In genomic region chr13:42266464-42266863, GRCh38 we compare ENCODE assay signal across 1 cellular context.
TF ChIP-seq lines count a peak whose summit lies in the region.

No MANE protein-coding gene starts in this region.

TF ChIP-seq in SK-N-SH, 30 proteins besides CTCF, POLR2A, EP300 and RAD21 (continued from another document):
- TF ChIP-seq, protein P1, sequence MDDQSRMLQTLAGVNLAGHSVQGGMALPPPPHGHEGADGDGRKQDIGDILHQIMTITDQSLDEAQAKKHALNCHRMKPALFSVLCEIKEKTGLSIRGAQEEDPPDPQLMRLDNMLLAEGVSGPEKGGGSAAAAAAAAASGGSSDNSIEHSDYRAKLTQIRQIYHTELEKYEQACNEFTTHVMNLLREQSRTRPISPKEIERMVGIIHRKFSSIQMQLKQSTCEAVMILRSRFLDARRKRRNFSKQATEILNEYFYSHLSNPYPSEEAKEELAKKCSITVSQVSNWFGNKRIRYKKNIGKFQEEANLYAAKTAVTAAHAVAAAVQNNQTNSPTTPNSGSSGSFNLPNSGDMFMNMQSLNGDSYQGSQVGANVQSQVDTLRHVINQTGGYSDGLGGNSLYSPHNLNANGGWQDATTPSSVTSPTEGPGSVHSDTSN (IDR thresholded peaks at IDR 0.05) = peak; percentile 35; the same call in 1 of the 2 replicates
- no peak for TF ChIP-seq FOXM1 (IDR thresholded peaks at IDR 0.05; ENCODE audit: low read depth)
- TF ChIP-seq GATA2 (CRISPR knock-in tag; IDR thresholded peaks at IDR 0.05) = no peak
- 0 out of 2 replicates have a peak, but pooled peaks have one; percentile 18 for TF ChIP-seq NFIC (IDR thresholded peaks at IDR 0.05; ENCODE audit: borderline replicate concordance)
- TF ChIP-seq EZH2phosphoT487 (IDR thresholded peaks at IDR 0.05; ENCODE audit: borderline replicate concordance, low read depth) = no peak
- TF ChIP-seq TCF12 (IDR thresholded peaks at IDR 0.05) = 0 out of 2 replicates have a peak, but pooled peaks have one; percentile 7
- no peak for TF ChIP-seq TEAD4 (IDR thresholded peaks at IDR 0.05; ENCODE audit: borderline replicate concordance, insufficient read depth)
- TF ChIP-seq FOXJ3 (CRISPR knock-in tag; IDR thresholded peaks at IDR 0.05) = no peak
- no peak for TF ChIP-seq RXRA (IDR thresholded peaks at IDR 0.05; ENCODE audit: borderline replicate concordance, low read depth)
- no peak for TF ChIP-seq RCOR1 (IDR thresholded peaks at IDR 0.05; ENCODE audit: low read length)
- TF ChIP-seq CHD2 (IDR thresholded peaks at IDR 0.05; ENCODE audit: low read length, partially characterized antibody) = no peak
- no peak for TF ChIP-seq SIN3A (IDR thresholded peaks at IDR 0.05; ENCODE audit: borderline replicate concordance, low read depth, low read length)
- TF ChIP-seq, protein P2, sequence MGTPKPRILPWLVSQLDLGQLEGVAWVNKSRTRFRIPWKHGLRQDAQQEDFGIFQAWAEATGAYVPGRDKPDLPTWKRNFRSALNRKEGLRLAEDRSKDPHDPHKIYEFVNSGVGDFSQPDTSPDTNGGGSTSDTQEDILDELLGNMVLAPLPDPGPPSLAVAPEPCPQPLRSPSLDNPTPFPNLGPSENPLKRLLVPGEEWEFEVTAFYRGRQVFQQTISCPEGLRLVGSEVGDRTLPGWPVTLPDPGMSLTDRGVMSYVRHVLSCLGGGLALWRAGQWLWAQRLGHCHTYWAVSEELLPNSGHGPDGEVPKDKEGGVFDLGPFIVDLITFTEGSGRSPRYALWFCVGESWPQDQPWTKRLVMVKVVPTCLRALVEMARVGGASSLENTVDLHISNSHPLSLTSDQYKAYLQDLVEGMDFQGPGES (IDR thresholded peaks at IDR 0.05; ENCODE audit: low read depth, low read length) = no peak
- 0 out of 2 replicates have a peak, but pooled peaks have one; percentile 12 for TF ChIP-seq ELF1 (IDR thresholded peaks at IDR 0.05)
- no peak for TF ChIP-seq FOSL2 (IDR thresholded peaks at IDR 0.05; ENCODE audit: borderline replicate concordance, low read depth)
- no peak for TF ChIP-seq REST (IDR thresholded peaks at IDR 0.05; ENCODE audit: low read depth, low read length)
- no peak for TF ChIP-seq SMC3 (IDR thresholded peaks at IDR 0.05; ENCODE audit: low read depth, low read length)
- TF ChIP-seq USF1 (IDR thresholded peaks at IDR 0.05; ENCODE audit: borderline replicate concordance, low read depth) = no peak
- TF ChIP-seq POLR2AphosphoS5 (IDR thresholded peaks at IDR 0.05; ENCODE audit: low read depth, low read length) = no peak
- TF ChIP-seq GABPA (IDR thresholded peaks at IDR 0.05; ENCODE audit: low read depth) = no peak
